9 cellular contexts compared by ENCODE assay signal in genomic region chr12:19546611-19547162, GRCh38.
DNase-seq lines count a peak whose midpoint lies in the region; TF ChIP-seq lines count a peak whose summit lies in the region.
"Had no signal": no experiment of that assay in that cellular context is flagged by ENCODE, and none has a peak within 500 bp of the region (broad histone marks: within the 10 kb centered on the region; RNA-seq: fewer than 3 reads in every experiment).

No MANE protein-coding gene starts in this region.

- peaks cover 2% of the 10 kb centered on the region for H3K9me3 Mint-ChIP-seq in activated CD4-positive, alpha-beta memory T cell treated with anti-CD3 and anti-CD28 coated beads, Interleukin-2, amount 10 ng/mL, durations not matched to agents 7 days and 5 days

- H3K4me1 ChIP-seq in esophagus muscularis mucosa: peaks cover 20 to 31% (median 27%) of the 10 kb centered on the region in 4 donors
- no peaks in the 10 kb centered on the region for H3K4me1 ChIP-seq in mesenchymal stem cell (ENCODE audit: control insufficient read depth, insufficient read depth, low read depth, low read length)
- H3K4me1 ChIP-seq in suprapubic skin: peaks cover 25% of the 10 kb centered on the region

- no peak overlapping the region for H3K23ac ChIP-seq in mesenchymal stem cell (ENCODE audit: low read length in 2 of 2)

- WGBS in esophagus muscularis mucosa: 28% methylated on average over 7 of the region's 7 CpGs
- WGBS in mesenchymal stem cell: 81% methylated on average over 7 of the region's 7 CpGs
- WGBS in suprapubic skin: 9% methylated on average over 7 of the region's 7 CpGs

- no peak overlapping the region for H3K9ac ChIP-seq in SU-DHL-6 (ENCODE audit: low read length)
- H3K9ac ChIP-seq in mesenchymal stem cell (ENCODE audit: low read length): peak overlapping the region; percentile 81

- no peak for TF ChIP-seq POLR2A in esophagus muscularis mucosa (IDR thresholded peaks at IDR 0.05; ENCODE audit: low read depth)
- no peak for TF ChIP-seq POLR2A in suprapubic skin (IDR thresholded peaks at IDR 0.05)

- no peak overlapping the region for H3K14ac ChIP-seq in mesenchymal stem cell (ENCODE audit: low read length in 2 of 2)

- H3K79me1 ChIP-seq in mesenchymal stem cell (replicated peaks; ENCODE audit: low read length, poor library complexity, severe bottlenecking): peaks cover 2% of the 10 kb centered on the region

- H2BK5ac ChIP-seq in mesenchymal stem cell (ENCODE audit: low read depth, low read length, poor library complexity, severe bottlenecking): no peak overlapping the region

- H4K91ac ChIP-seq in mesenchymal stem cell (ENCODE audit: low read length): no peak overlapping the region

- CTCF ChIA-PET in activated CD4-positive, alpha-beta memory T cell treated with anti-CD3 and anti-CD28 coated beads, Interleukin-2, amount 10 ng/mL, durations not matched to agents 7 days and 5 days (lab: Charles Lee): no interaction called here

- no peak overlapping the region for H2BK15ac ChIP-seq in mesenchymal stem cell (ENCODE audit: low read depth, poor library complexity, severe bottlenecking)

- no peak overlapping the region for H3K27ac Mint-ChIP-seq in activated CD4-positive, alpha-beta memory T cell treated with anti-CD3 and anti-CD28 coated beads, Interleukin-2, amount 10 ng/mL, durations not matched to agents 7 days and 5 days

- no peak overlapping the region for H3K4me3 Mint-ChIP-seq in activated CD4-positive, alpha-beta memory T cell treated with anti-CD3 and anti-CD28 coated beads, Interleukin-2, amount 10 ng/mL, durations not matched to agents 7 days and 5 days

- peaks cover 9% of the 10 kb centered on the region for H3K4me1 Mint-ChIP-seq in activated CD4-positive, alpha-beta memory T cell treated with anti-CD3 and anti-CD28 coated beads, Interleukin-2, amount 10 ng/mL, durations not matched to agents 7 days and 5 days

- intact Hi-C loops in esophagus muscularis mucosa (cut with DNase I): no loop called here

- DNase-seq in esophagus muscularis mucosa (ENCODE audit: extremely low spot score) (no peak), mesenchymal stem cell (peak; percentile 22), suprapubic skin (ENCODE audit: low spot score in 2 of 2) (no peak), OCI-M1 (lab: John Stamatoyannopoulos, UW) (no peak), NCI-H1417 (lab: John Stamatoyannopoulos, UW) (no peak)
- DNase-seq in activated CD4-positive, alpha-beta memory T cell treated with anti-CD3 and anti-CD28 coated beads, Interleukin-2, amount 10 ng/mL, durations not matched to agents 7 days and 5 days: no peak
- no peak for DNase-seq in activated T-cell treated with anti-CD3 and anti-CD28 coated beads, Interleukin-2, amount 50 U/mL, for 48 hours
- DNase-seq: MV-4-11 had no signal

- H3K27me3 Mint-ChIP-seq in activated CD4-positive, alpha-beta memory T cell treated with anti-CD3 and anti-CD28 coated beads, Interleukin-2, amount 10 ng/mL, durations not matched to agents 7 days and 5 days: no peaks in the 10 kb centered on the region

- no peak overlapping the region for H3K27ac ChIP-seq in SU-DHL-6 (ENCODE audit: low read depth, low read length)
- peak overlapping the region; percentile 54 to 74 (median 66) for H3K27ac ChIP-seq in esophagus muscularis mucosa (replicated peaks in 1 of 4)
- H3K27ac ChIP-seq in mesenchymal stem cell (ENCODE audit: low read length, poor library complexity, severe bottlenecking): no peak overlapping the region
- peak overlapping the region; percentile 81 for H3K27ac ChIP-seq in suprapubic skin

- H2BK120ac ChIP-seq in mesenchymal stem cell (ENCODE audit: low read depth, low read length): no peak overlapping the region

- no peaks in the 10 kb centered on the region for H3K27me3 ChIP-seq in SU-DHL-6 (ENCODE audit: low read length)
- no peaks in the 10 kb centered on the region for H3K27me3 ChIP-seq in esophagus muscularis mucosa
- H3K27me3 ChIP-seq in mesenchymal stem cell (ENCODE audit: control insufficient read depth in 1 of 2, insufficient read depth in 1 of 2, low read length in 2 of 2): no peaks in the 10 kb centered on the region
- no peaks in the 10 kb centered on the region for H3K27me3 ChIP-seq in suprapubic skin

- H4K20me1 ChIP-seq in SU-DHL-6 (ENCODE audit: low read depth, low read length): no peaks in the 10 kb centered on the region

- H3K36me3 Mint-ChIP-seq in activated CD4-positive, alpha-beta memory T cell treated with anti-CD3 and anti-CD28 coated beads, Interleukin-2, amount 10 ng/mL, durations not matched to agents 7 days and 5 days (ENCODE audit: low read depth): peaks cover 8% of the 10 kb centered on the region

- no peaks in the 10 kb centered on the region for H3K79me2 ChIP-seq in SU-DHL-6 (ENCODE audit: insufficient read depth, low read length)

- H3K36me3 ChIP-seq in SU-DHL-6 (ENCODE audit: low read length) (no peaks in the 10 kb centered on the region), esophagus muscularis mucosa (peaks cover 0 to 2% (median 0%) of the 10 kb centered on the region in 4 donors), mesenchymal stem cell (ENCODE audit: control insufficient read depth in 1 of 2, insufficient read depth in 2 of 2, low read depth in 1 of 2, low read length in 2 of 2) (no peaks in the 10 kb centered on the region), suprapubic skin (no peaks in the 10 kb centered on the region)

- peak overlapping the region in 1 of 2 experiments; percentile 31 for H2BK12ac ChIP-seq in mesenchymal stem cell (ENCODE audit: low read length in 2 of 2)

- TF ChIP-seq CTCF in SU-DHL-6 (IDR thresholded peaks at IDR 0.05; ENCODE audit: insufficient read depth, low read length, poor library complexity, severe bottlenecking) (no peak), esophagus muscularis mucosa (IDR thresholded peaks at IDR 0.05) (no peak), suprapubic skin (IDR thresholded peaks at IDR 0.05) (no peak)

- H3K4me2 ChIP-seq in SU-DHL-6 (ENCODE audit: low read depth, low read length, poor library complexity, severe bottlenecking) (peak overlapping the region; percentile 29), mesenchymal stem cell (ENCODE audit: low read length, poor library complexity, severe bottlenecking) (no peak overlapping the region)

- peak overlapping the region; percentile 41 for H4K8ac ChIP-seq in mesenchymal stem cell (ENCODE audit: low read length)

- peaks cover 6% of the 10 kb centered on the region for H3F3A ChIP-seq in SU-DHL-6 (ENCODE audit: insufficient read depth)

- peak overlapping the region in 1 of 2 experiments; percentile 37 for H3K4ac ChIP-seq in mesenchymal stem cell (ENCODE audit: low read depth in 1 of 2, low read length in 2 of 2)

- no peak overlapping the region for H2AFZ ChIP-seq in SU-DHL-6 (ENCODE audit: low read depth, low read length, severe bottlenecking)
- H2AFZ ChIP-seq in mesenchymal stem cell (ENCODE audit: low read depth, low read length): no peak overlapping the region

- no peaks in the 10 kb centered on the region for H3K9me2 ChIP-seq in SU-DHL-6 (replicated peaks; ENCODE audit: insufficient read depth, low read length)

- POLR2A ChIA-PET in activated CD4-positive, alpha-beta memory T cell treated with anti-CD3 and anti-CD28 coated beads, Interleukin-2, amount 10 ng/mL, durations not matched to agents 7 days and 5 days (lab: Charles Lee): no interaction called here

- H2AK5ac ChIP-seq in mesenchymal stem cell (ENCODE audit: low read length, severe bottlenecking): no peak overlapping the region

- H3K18ac ChIP-seq in mesenchymal stem cell (ENCODE audit: low read depth in 1 of 2, low read length in 2 of 2): peak overlapping the region; percentile 38 to 52

- TF ChIP-seq EP300 in esophagus muscularis mucosa (IDR thresholded peaks at IDR 0.05): no peak
- no peak for TF ChIP-seq EP300 in suprapubic skin (IDR thresholded peaks at IDR 0.05)

- H3K9me3 ChIP-seq in SU-DHL-6 (ENCODE audit: insufficient read depth, low read length): no peaks in the 10 kb centered on the region
- no peaks in the 10 kb centered on the region for H3K9me3 ChIP-seq in esophagus muscularis mucosa
- H3K9me3 ChIP-seq in mesenchymal stem cell (ENCODE audit: control insufficient read depth, low read length): no peaks in the 10 kb centered on the region
- H3K9me3 ChIP-seq in suprapubic skin: no peaks in the 10 kb centered on the region

- H3K4me3 ChIP-seq in SU-DHL-6 (ENCODE audit: insufficient read depth, low read length, poor library complexity, severe bottlenecking): no peak overlapping the region
- H3K4me3 ChIP-seq in esophagus muscularis mucosa: peak overlapping the region; percentile 7 to 22 (median 15)
- H3K4me3 ChIP-seq in mesenchymal stem cell (ENCODE audit: insufficient read depth in 1 of 2, low read depth in 1 of 2, low read length in 2 of 2): peak overlapping the region in 1 of 2 experiments; percentile 64
- peak overlapping the region; percentile 25 for H3K4me3 ChIP-seq in suprapubic skin

Comparison
In these comparisons a context has a peak if more than half of its experiments do, and no peak if none do; other contexts are left out.
1. H3K27ac ChIP-seq: peak in esophagus muscularis mucosa (4 of 4) and suprapubic skin (single experiment); none in SU-DHL-6 (single experiment) and mesenchymal stem cell (single experiment).